Comparison of ENCODE assay signal across 17 cellular contexts in genomic region chr17:66734544-66734943, GRCh38.
DNase-seq lines count a peak whose midpoint lies in the region; ATAC-seq, FAIRE-seq and TF ChIP-seq lines count a peak whose summit lies in the region.
"Had no signal": no experiment of that assay in that cellular context is flagged by ENCODE, and none has a peak within 500 bp of the region (broad histone marks: within the 10 kb centered on the region; RNA-seq: fewer than 3 reads in every experiment).

No MANE protein-coding gene starts in this region.

- intact Hi-C loops in activated CD4-positive, alpha-beta T cell treated with anti-CD3 and anti-CD28 coated beads for 36 hours (cut with DNase I, micrococcal nuclease), result no loop called here

- H3K4me3 Mint-ChIP-seq in activated CD4-positive, alpha-beta T cell treated with anti-CD3 and anti-CD28 coated beads for 36 hours, result no peak overlapping the region
- H3K4me3 Mint-ChIP-seq in activated naive CD8-positive, alpha-beta T cell treated with anti-CD3 and anti-CD28 coated beads for 36 hours, result no peak overlapping the region
- H3K4me3 Mint-ChIP-seq in activated naive CD8-positive, alpha-beta T cell treated with anti-CD3 and anti-CD28 coated beads, Interleukin-2, amount 50 U/mL, for 24 hours, result no peak overlapping the region
- no peak overlapping the region for H3K4me3 Mint-ChIP-seq in brain
- H3K4me3 Mint-ChIP-seq: CD14-positive monocyte; CD4-positive, alpha-beta memory T cell had no signal

- peaks cover 41% of the 10 kb centered on the region for H3K36me3 Mint-ChIP-seq in activated CD4-positive, alpha-beta T cell treated with anti-CD3 and anti-CD28 coated beads for 36 hours (ENCODE audit: low read depth)
- peaks cover 23% of the 10 kb centered on the region for H3K36me3 Mint-ChIP-seq in activated naive CD8-positive, alpha-beta T cell treated with anti-CD3 and anti-CD28 coated beads for 36 hours
- peaks cover 33% of the 10 kb centered on the region for H3K36me3 Mint-ChIP-seq in activated naive CD8-positive, alpha-beta T cell treated with anti-CD3 and anti-CD28 coated beads, Interleukin-2, amount 50 U/mL, for 24 hours (ENCODE audit: low read depth)
- H3K36me3 Mint-ChIP-seq in brain, result peaks cover 44% of the 10 kb centered on the region

- no peak for DNase-seq in activated CD4-positive, alpha-beta T cell treated with anti-CD3 and anti-CD28 coated beads for 36 hours
- DNase-seq in activated CD4-positive, alpha-beta T cell treated with anti-CD3 and anti-CD28 coated beads, Interleukin-2, amount 50 U/mL, for 48 hours, result no peak
- no peak for DNase-seq in activated naive CD8-positive, alpha-beta T cell treated with anti-CD3 and anti-CD28 coated beads for 36 hours
- DNase-seq in activated naive CD8-positive, alpha-beta T cell treated with anti-CD3 and anti-CD28 coated beads, Interleukin-2, amount 50 U/mL, for 24 hours, result no peak
- no peak for DNase-seq in urothelium cell line (ENCODE audit: low spot score)
- DNase-seq in HuH-7 (ENCODE audit: low spot score), result no peak
- DNase-seq: 8988T; CD4-positive, alpha-beta memory T cell; DMS153; DMS79; GDM1; GM23248 had no signal

- H3K4me1 Mint-ChIP-seq in activated CD4-positive, alpha-beta T cell treated with anti-CD3 and anti-CD28 coated beads for 36 hours, result peaks cover 2% of the 10 kb centered on the region
- H3K4me1 Mint-ChIP-seq in activated naive CD8-positive, alpha-beta T cell treated with anti-CD3 and anti-CD28 coated beads for 36 hours, result peaks cover 3% of the 10 kb centered on the region
- peaks cover 8% of the 10 kb centered on the region for H3K4me1 Mint-ChIP-seq in activated naive CD8-positive, alpha-beta T cell treated with anti-CD3 and anti-CD28 coated beads, Interleukin-2, amount 50 U/mL, for 24 hours
- H3K4me1 Mint-ChIP-seq in brain, result peaks cover 33% of the 10 kb centered on the region
- H3K4me1 Mint-ChIP-seq: CD14-positive monocyte had no signal

- ATAC-seq in activated CD4-positive, alpha-beta T cell treated with anti-CD3 and anti-CD28 coated beads for 36 hours, result no peak
- no peak for ATAC-seq in activated naive CD8-positive, alpha-beta T cell treated with anti-CD3 and anti-CD28 coated beads, Interleukin-2, amount 50 U/mL, for 24 hours
- no peak for ATAC-seq in HG02759 (IDR thresholded peaks at IDR 0.05; ENCODE audit: unreplicated experiment)

- H3K27me3 Mint-ChIP-seq in activated CD4-positive, alpha-beta T cell treated with anti-CD3 and anti-CD28 coated beads for 36 hours, result no peaks in the 10 kb centered on the region
- no peaks in the 10 kb centered on the region for H3K27me3 Mint-ChIP-seq in activated naive CD8-positive, alpha-beta T cell treated with anti-CD3 and anti-CD28 coated beads for 36 hours
- no peaks in the 10 kb centered on the region for H3K27me3 Mint-ChIP-seq in activated naive CD8-positive, alpha-beta T cell treated with anti-CD3 and anti-CD28 coated beads, Interleukin-2, amount 50 U/mL, for 24 hours
- H3K27me3 Mint-ChIP-seq in brain, result peaks cover 4% of the 10 kb centered on the region
- H3K27me3 Mint-ChIP-seq: CD4-positive, alpha-beta memory T cell had no signal

- CTCF ChIA-PET in activated CD4-positive, alpha-beta T cell treated with anti-CD3 and anti-CD28 coated beads for 36 hours (lab: Charles Lee), result interaction anchor here (0.6 kb wide), 1 partner anchor 558 kb away, joined by 4 read pairs; no protein-coding TSS in a partner anchor

- POLR2A ChIA-PET in activated CD4-positive, alpha-beta T cell treated with anti-CD3 and anti-CD28 coated beads for 36 hours (lab: Charles Lee), result no interaction called here

- peak overlapping the region; percentile 26 for H3K27ac Mint-ChIP-seq in activated CD4-positive, alpha-beta T cell treated with anti-CD3 and anti-CD28 coated beads for 36 hours
- peak overlapping the region; percentile 3 for H3K27ac Mint-ChIP-seq in activated naive CD8-positive, alpha-beta T cell treated with anti-CD3 and anti-CD28 coated beads for 36 hours
- H3K27ac Mint-ChIP-seq in activated naive CD8-positive, alpha-beta T cell treated with anti-CD3 and anti-CD28 coated beads, Interleukin-2, amount 50 U/mL, for 24 hours, result no peak overlapping the region
- peak overlapping the region in 3 of 5 experiments; percentile 13 to 85 (median 59) for H3K27ac Mint-ChIP-seq in brain

- peak; percentile 17 for FAIRE-seq in urothelium cell line (lab: Jason Lieb, UNC)
- FAIRE-seq: GM12892, GM18507 had no signal

- no peaks in the 10 kb centered on the region for H3K9me3 Mint-ChIP-seq in activated CD4-positive, alpha-beta T cell treated with anti-CD3 and anti-CD28 coated beads for 36 hours (ENCODE audit: low read depth)
- H3K9me3 Mint-ChIP-seq in activated naive CD8-positive, alpha-beta T cell treated with anti-CD3 and anti-CD28 coated beads for 36 hours, result no peaks in the 10 kb centered on the region
- no peaks in the 10 kb centered on the region for H3K9me3 Mint-ChIP-seq in activated naive CD8-positive, alpha-beta T cell treated with anti-CD3 and anti-CD28 coated beads, Interleukin-2, amount 50 U/mL, for 24 hours
- H3K9me3 Mint-ChIP-seq in brain, result peaks cover 0 to 3% (median 0%) of the 10 kb centered on the region in 5 experiments
- H3K9me3 Mint-ChIP-seq: CD4-positive, alpha-beta memory T cell had no signal

- TF ChIP-seq CTCF in brain (conservative IDR thresholded peaks at IDR 0.05), result no peak
